8 cellular contexts compared by ENCODE assay signal in the genomic region with DNA sequence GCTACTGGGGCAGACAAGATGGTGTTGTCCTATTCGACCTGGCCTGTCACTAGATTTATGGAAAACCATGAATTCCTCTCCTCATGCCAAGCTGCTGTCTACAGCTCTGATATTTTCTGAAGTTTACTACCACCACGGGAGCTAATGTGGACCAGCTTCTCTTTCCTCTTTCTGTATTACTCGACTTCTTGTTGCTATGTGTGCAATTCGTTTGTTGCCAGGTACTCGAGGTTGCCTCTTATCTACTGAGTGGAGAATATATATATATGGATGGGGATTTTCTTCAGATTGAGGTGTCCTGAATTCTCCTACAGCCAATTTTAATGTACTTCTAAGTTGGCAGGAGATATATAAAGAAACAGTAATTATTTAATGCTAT. TPM values are rescaled to one million over a fixed set of nuclear protein-coding genes. Genes with fewer than 3 reads are reported as not detected.
A peak's percentile ranks its signal among the peaks of the same experiment; 100 is the strongest.
DNase-seq lines count a peak whose midpoint lies in the region; ATAC-seq and TF ChIP-seq lines count a peak whose summit lies in the region.

No MANE protein-coding gene starts in this region.

- peak overlapping the region; percentile 50 for H3K4me2 ChIP-seq in Loucy (ENCODE audit: low read depth, low read length, poor library complexity, severe bottlenecking)

- ATAC-seq in GM18861 (IDR thresholded peaks at IDR 0.05; ENCODE audit: unreplicated experiment) (peak; percentile 51), GM21825 (IDR thresholded peaks at IDR 0.05; ENCODE audit: unreplicated experiment) (peak; percentile 38)

- H3K27ac Mint-ChIP-seq in mesothelial cell of epicardium = peak overlapping the region; percentile 85

- no peaks in the 10 kb centered on the region for H3K36me3 ChIP-seq in Loucy (ENCODE audit: insufficient read depth, low read length)

- H3K4me3 ChIP-seq in Loucy (ENCODE audit: low read length, poor library complexity, severe bottlenecking) = no peak overlapping the region

- peaks cover 8% of the 10 kb centered on the region for H3K36me3 Mint-ChIP-seq in mesothelial cell of epicardium

- H3K9me3 Mint-ChIP-seq in mesothelial cell of epicardium = no peaks in the 10 kb centered on the region

- DNase-seq in mesothelial cell of epicardium (ENCODE audit: low spot score in 2 of 2, unreplicated experiment in 2 of 2) (no peak), NCI-H1417 treated with DMSO at 0.1 percent for 48 hours (lab: John Stamatoyannopoulos, UW) (no peak), DMS153 (lab: John Stamatoyannopoulos, UW) (no peak), HT-29 (ENCODE audit: low spot score) (no peak)
- no peak for DNase-seq in stimulated activated CD4-positive, alpha-beta T cell treated with anti-CD3 and anti-CD28 coated beads, Interleukin-15, amount 100 ng/mL, for 24 hours

- H3F3A ChIP-seq in Loucy (ENCODE audit: low read depth) = no peaks in the 10 kb centered on the region; the same call in 1 of the 2 replicates

- H3K4me1 ChIP-seq in Loucy (ENCODE audit: insufficient read depth, low read length, poor library complexity, severe bottlenecking) = peaks cover 64% of the 10 kb centered on the region

- no peaks in the 10 kb centered on the region for H3K9me2 ChIP-seq in Loucy (replicated peaks; ENCODE audit: low read depth, low read length)

- no peaks in the 10 kb centered on the region for H3K27me3 Mint-ChIP-seq in mesothelial cell of epicardium (ENCODE audit: low read depth)

- no peak for TF ChIP-seq CTCF in Loucy (conservative IDR thresholded peaks at IDR 0.05; ENCODE audit: low read length)
- TF ChIP-seq CTCF in mesothelial cell of epicardium (IDR thresholded peaks at IDR 0.05; ENCODE audit: unreplicated experiment) = no peak

- peaks cover 13% of the 10 kb centered on the region; the same call in 1 of the 2 replicates for H3K79me2 ChIP-seq in Loucy (ENCODE audit: insufficient read depth, low read length)

- H3K4me1 Mint-ChIP-seq in mesothelial cell of epicardium = peaks cover 37% of the 10 kb centered on the region

- H4K20me1 ChIP-seq in Loucy (ENCODE audit: insufficient read depth, low read length, poor library complexity, severe bottlenecking) = no peaks in the 10 kb centered on the region

- no peaks in the 10 kb centered on the region for H3K27me3 ChIP-seq in Loucy (ENCODE audit: insufficient read depth, low read length, poor library complexity, severe bottlenecking)

- H3K9ac ChIP-seq in Loucy (ENCODE audit: low read depth, low read length, poor library complexity, severe bottlenecking) = peak overlapping the region; percentile 10

- H3K4me3 Mint-ChIP-seq in mesothelial cell of epicardium = no peak overlapping the region

- no peaks in the 10 kb centered on the region for H3K9me3 ChIP-seq in Loucy (ENCODE audit: insufficient read depth, low read depth, low read length)

- H2AFZ ChIP-seq in Loucy (ENCODE audit: low read length) = no peak overlapping the region

RNA-seq across cellular contexts. Expression of gene MAN1A1, which starts 34.7 kb away (rescaled TPM):
- total RNA-seq in mesothelial cell of epicardium = 46.5 to 51.2 TPM (median 51.1 TPM) in 3 replicates
- 16.1 and 17.9 TPM in 2 replicates for total RNA-seq in HT-29 (2014; rRNA removed; shearing (Covaris generic))
